ENCODE assay signal across 33 cellular contexts in genomic region chr9:121235512-121235911, GRCh38.
"Had no signal": no experiment of that assay in that cellular context is flagged by ENCODE, and none has a peak within 500 bp of the region (broad histone marks: within the 10 kb centered on the region; RNA-seq: fewer than 3 reads in every experiment).

No MANE protein-coding gene starts in this region.

- DNase-seq: activated CD4-positive, alpha-beta memory T cell treated with anti-CD3 and anti-CD28 coated beads, Interleukin-2, amount 10 ng/mL, durations not matched to agents 7 days and 5 days; activated CD4-positive, alpha-beta T cell treated with anti-CD3 and anti-CD28 coated beads for 1 hour; activated CD4-positive, alpha-beta T cell treated with anti-CD3 and anti-CD28 coated beads for 48 hours; activated CD4-positive, CD25-positive, alpha-beta regulatory T cell; activated CD8-positive, alpha-beta memory T cell treated with anti-CD3 and anti-CD28 coated beads for 24 hours; activated CD8-positive, alpha-beta memory T cell treated with anti-CD3 and anti-CD28 coated beads, Interleukin-2, amount 10 ng/mL, durations not matched to agents 7 days and 5 days; activated CD8-positive, alpha-beta memory T cell treated with anti-CD3 and anti-CD28 coated beads, Interleukin-2, amount 50 U/mL, for 48 hours; activated effector memory CD4-positive, alpha-beta T cell treated with Interleukin-2 at 50 U/mL for 16 hours; activated naive CD4-positive, alpha-beta T cell treated with anti-CD3 and anti-CD28 coated beads, Interleukin-2, amount 10 ng/mL, durations not matched to agents 7 days and 5 days; activated naive CD8-positive, alpha-beta T cell treated with anti-CD3 and anti-CD28 coated beads, Interleukin-2, amount 50 U/mL, for 24 hours; activated T-cell treated with anti-CD3 and anti-CD28 coated beads, Interleukin-2, amount 50 U/mL, for 48 hours; anterior cingulate cortex; central memory CD4-positive, alpha-beta T cell; MM.1S; MV-4-11; NCI-H1092; NCI-H1436 treated with DMSO at 0.1 percent for 48 hours; NCI-H187; NCI-H2029 treated with DMSO at 0.1 percent for 48 hours; NCI-H2107; NCI-H2171; NCI-H510A; NCI-H526; NCI-H748 treated with DMSO at 0.1 percent for 48 hours; OCI-M1; Peyer's patch; Right ventricle myocardium superior; RPMI8226; SW 1271; T-helper 1 cell; T-helper 2 cell; T-helper 9 cell had no signal

- H3K27me3 ChIP-seq: Peyer's patch had no signal

- H3K9me3 ChIP-seq: Peyer's patch had no signal

- H3K4me3 ChIP-seq: Peyer's patch had no signal

- ATAC-seq: activated CD8-positive, alpha-beta memory T cell treated with anti-CD3 and anti-CD28 coated beads, Interleukin-2, amount 10 ng/mL, durations not matched to agents 7 days and 5 days; activated naive CD8-positive, alpha-beta T cell treated with anti-CD3 and anti-CD28 coated beads, Interleukin-2, amount 50 U/mL, for 24 hours had no signal

- H3K4me1 ChIP-seq: Peyer's patch had no signal

- H3K36me3 ChIP-seq: Peyer's patch, WERI-Rb-1 had no signal

- H3K27ac ChIP-seq: Peyer's patch, WERI-Rb-1 had no signal
